In the genomic region with DNA sequence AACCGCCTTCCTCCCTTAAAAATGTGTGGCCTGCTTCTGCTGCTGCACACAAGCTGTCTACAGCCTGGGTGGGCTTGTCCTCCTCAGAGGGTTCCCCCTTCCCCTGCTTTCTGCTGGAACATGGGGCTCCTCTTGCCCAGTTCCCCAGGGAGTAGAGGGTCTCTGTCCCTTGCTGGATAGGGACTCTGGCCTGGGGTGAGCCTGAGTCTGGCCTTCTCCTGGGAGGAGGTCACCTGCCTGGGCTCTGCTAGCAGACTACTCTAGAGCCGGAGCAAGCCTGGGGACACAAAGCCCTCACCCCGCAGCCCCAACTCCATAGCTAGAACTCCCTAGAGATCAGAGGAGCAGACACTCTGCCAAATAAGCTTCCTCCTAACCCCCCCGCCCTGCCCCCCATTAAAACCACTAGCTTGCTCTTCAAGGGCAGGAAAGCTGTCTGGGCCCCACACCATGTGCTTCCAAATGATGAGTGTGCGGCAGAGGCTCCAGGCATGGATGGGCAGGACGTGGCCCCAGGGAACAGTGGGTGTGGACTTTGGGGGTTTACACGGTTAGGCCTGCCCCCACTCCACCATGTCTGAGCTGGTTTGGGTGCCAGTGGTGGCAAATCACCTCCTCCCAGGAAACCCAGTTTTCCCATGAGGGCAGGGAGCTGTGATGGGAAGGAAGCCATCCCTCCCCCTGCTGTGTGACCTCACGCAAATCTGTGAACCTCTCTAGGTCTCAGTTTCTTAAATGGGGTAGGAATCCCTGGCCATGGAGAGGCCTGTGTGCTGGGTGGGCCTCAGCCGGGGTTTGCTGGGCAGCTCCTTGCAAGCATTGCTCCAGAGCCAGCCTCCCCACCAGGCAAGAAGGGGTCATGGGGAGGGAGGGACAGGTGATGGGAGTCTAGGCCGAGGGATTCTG, we compare ENCODE assay signal across 10 cellular contexts. TPM values are rescaled to one million over a fixed set of nuclear protein-coding genes. Genes with fewer than 3 reads are reported as not detected.
DNase-seq lines count a peak whose midpoint lies in the region; ATAC-seq and TF ChIP-seq lines count a peak whose summit lies in the region.
"Had no signal": no experiment of that assay in that cellular context is flagged by ENCODE, and none has a peak within 500 bp of the region (broad histone marks: within the 10 kb centered on the region; RNA-seq: fewer than 3 reads in every experiment).

No MANE protein-coding gene starts in this region.

- H3K27ac ChIP-seq in heart right ventricle (peak overlapping the region in 8 of 10 donors; percentile 35 to 80 (median 68)), tibial nerve (peak overlapping the region; percentile 40 to 95 (median 82)), Karpas-422 (ENCODE audit: low read length) (no peak overlapping the region)

- no peak for TF ChIP-seq POLR2A in tibial nerve (IDR thresholded peaks at IDR 0.05)

- no peak for TF ChIP-seq EP300 in tibial nerve (IDR thresholded peaks at IDR 0.05)

- 77 to 80% methylated on average over 10 of the region's 10 CpGs for WGBS in heart right ventricle, 2 donors
- 70 to 77% methylated on average over 8 to 10 of the region's 10 CpGs for WGBS in tibial nerve, 2 donors

- H3K4me3 ChIP-seq in heart right ventricle (no peak overlapping the region), fibroblast of mammary gland (ENCODE audit: control insufficient read depth, low read depth, low read length) (no peak overlapping the region), tibial nerve (no peak overlapping the region), Karpas-422 (ENCODE audit: low read length) (no peak overlapping the region)

- DNase-seq in heart right ventricle (no peak), left cardiac atrium (no peak), T-helper 22 cell (ENCODE audit: low read depth) (peak; percentile 62), fibroblast of mammary gland (ENCODE audit: low read depth) (peak; percentile 95), tibial nerve (ENCODE audit: low spot score in 2 of 2) (no peak), Karpas-422 (no peak), SHP77 (lab: John Stamatoyannopoulos, UW) (no peak)
- DNase-seq: Calu3 had no signal

- no peak overlapping the region for H3K9ac ChIP-seq in Karpas-422 (ENCODE audit: low read length)

- no peaks in the 10 kb centered on the region for H3K9me2 ChIP-seq in Karpas-422 (replicated peaks; ENCODE audit: insufficient read depth, low read length)

- H3K36me3 ChIP-seq in heart right ventricle, result peaks cover 0 to 8% (median 0%) of the 10 kb centered on the region in 9 donors
- H3K36me3 ChIP-seq in tibial nerve, result peaks cover 0 to 14% (median 0%) of the 10 kb centered on the region in 3 donors
- H3K36me3 ChIP-seq in Karpas-422 (ENCODE audit: insufficient read depth, low read length), result no peaks in the 10 kb centered on the region
- H3K36me3 ChIP-seq: brain microvascular endothelial cell had no signal

- no peaks in the 10 kb centered on the region for H3K79me2 ChIP-seq in Karpas-422 (ENCODE audit: low read length)

- H3K4me1 ChIP-seq in heart right ventricle (peaks cover 22 to 51% (median 41%) of the 10 kb centered on the region in 9 donors), tibial nerve (peaks cover 0 to 62% (median 54%) of the 10 kb centered on the region in 4 donors), Karpas-422 (ENCODE audit: low read length) (peaks cover 8% of the 10 kb centered on the region)

- H3K9me3 ChIP-seq in heart right ventricle (no peaks in the 10 kb centered on the region), tibial nerve (no peaks in the 10 kb centered on the region), Karpas-422 (ENCODE audit: low read length) (no peaks in the 10 kb centered on the region)

- no peak for TF ChIP-seq CTCF in heart right ventricle (IDR thresholded peaks at IDR 0.05)
- TF ChIP-seq CTCF in fibroblast of mammary gland (conservative IDR thresholded peaks at IDR 0.05; ENCODE audit: control insufficient read depth, insufficient read depth, low read depth, low read length), result no peak
- no peak for TF ChIP-seq CTCF in tibial nerve (IDR thresholded peaks at IDR 0.05)

- peaks cover 26% of the 10 kb centered on the region; the same call in 1 of the 2 replicates for H4K20me1 ChIP-seq in Karpas-422 (ENCODE audit: insufficient read depth, low read depth, low read length)

- intact Hi-C loops in heart right ventricle (cut with DNase I) (no loop called here), left cardiac atrium (cut with DNase I) (no loop called here)

- no peaks in the 10 kb centered on the region for H3K27me3 ChIP-seq in heart right ventricle
- H3K27me3 ChIP-seq in tibial nerve, result no peaks in the 10 kb centered on the region
- H3K27me3 ChIP-seq in Karpas-422 (ENCODE audit: low read length), result no peaks in the 10 kb centered on the region
- H3K27me3 ChIP-seq: brain microvascular endothelial cell had no signal

- H2AFZ ChIP-seq in Karpas-422 (ENCODE audit: low read length), result no peak overlapping the region

- H3K4me2 ChIP-seq in Karpas-422 (ENCODE audit: low read depth, low read length, poor library complexity, severe bottlenecking), result no peak overlapping the region

- ATAC-seq in heart right ventricle, result no peak
- no peak for ATAC-seq in left cardiac atrium
- no peak for ATAC-seq in HG03378 (IDR thresholded peaks at IDR 0.05; ENCODE audit: unreplicated experiment)

RNA-seq across cellular contexts. Expression of a gene that starts 10.1 kb away (rescaled TPM):
- 1 to 10 TPM in 9 of 10 donors, under 1 TPM in 1; 0.42 to 5.9 (median 2.0) TPM for total RNA-seq in heart right ventricle
- polyA plus RNA-seq in heart right ventricle, result 1 to 10 TPM; 1.0 TPM
- total RNA-seq in left cardiac atrium, result 1 to 10 TPM; 2.4 to 3.3 TPM
- total RNA-seq in tibial nerve, result 10 to 100 TPM in 1 of 4 donors, 1 to 10 TPM in 3; 2.5 to 13.2 (median 6.6) TPM
- total RNA-seq in Karpas-422 (2014; rRNA removed; shearing (Covaris generic); ENCODE audit: low replicate concordance), result not detected in 2 replicates

RNA-seq across cellular contexts. Expression of a gene that starts 52.2 kb away (rescaled TPM):
- total RNA-seq in heart right ventricle (100 to 1,000 TPM; 424 to 543 (median 483) TPM), left cardiac atrium (100 to 1,000 TPM; 391 to 436 TPM), tibial nerve (100 to 1,000 TPM; 173 to 311 (median 209) TPM)
- polyA plus RNA-seq in heart right ventricle, result 100 to 1,000 TPM in 1 of 2 donors, 10 to 100 TPM in 1; 65.2 to 675 TPM
- total RNA-seq in Karpas-422 (2014; rRNA removed; shearing (Covaris generic); ENCODE audit: low replicate concordance), result 208 and 210 TPM in 2 replicates

Comparison
In these comparisons a context has a peak if more than half of its experiments do, and no peak if none do; other contexts are left out.
1. DNase-seq: peak in T-helper 22 cell (single experiment) and fibroblast of mammary gland (single experiment); none in heart right ventricle (0 of 2), left cardiac atrium (single experiment), tibial nerve (0 of 2), Karpas-422 (single experiment) and SHP77 (0 of 2).